8 cellular contexts compared by ENCODE assay signal in the genomic region with DNA sequence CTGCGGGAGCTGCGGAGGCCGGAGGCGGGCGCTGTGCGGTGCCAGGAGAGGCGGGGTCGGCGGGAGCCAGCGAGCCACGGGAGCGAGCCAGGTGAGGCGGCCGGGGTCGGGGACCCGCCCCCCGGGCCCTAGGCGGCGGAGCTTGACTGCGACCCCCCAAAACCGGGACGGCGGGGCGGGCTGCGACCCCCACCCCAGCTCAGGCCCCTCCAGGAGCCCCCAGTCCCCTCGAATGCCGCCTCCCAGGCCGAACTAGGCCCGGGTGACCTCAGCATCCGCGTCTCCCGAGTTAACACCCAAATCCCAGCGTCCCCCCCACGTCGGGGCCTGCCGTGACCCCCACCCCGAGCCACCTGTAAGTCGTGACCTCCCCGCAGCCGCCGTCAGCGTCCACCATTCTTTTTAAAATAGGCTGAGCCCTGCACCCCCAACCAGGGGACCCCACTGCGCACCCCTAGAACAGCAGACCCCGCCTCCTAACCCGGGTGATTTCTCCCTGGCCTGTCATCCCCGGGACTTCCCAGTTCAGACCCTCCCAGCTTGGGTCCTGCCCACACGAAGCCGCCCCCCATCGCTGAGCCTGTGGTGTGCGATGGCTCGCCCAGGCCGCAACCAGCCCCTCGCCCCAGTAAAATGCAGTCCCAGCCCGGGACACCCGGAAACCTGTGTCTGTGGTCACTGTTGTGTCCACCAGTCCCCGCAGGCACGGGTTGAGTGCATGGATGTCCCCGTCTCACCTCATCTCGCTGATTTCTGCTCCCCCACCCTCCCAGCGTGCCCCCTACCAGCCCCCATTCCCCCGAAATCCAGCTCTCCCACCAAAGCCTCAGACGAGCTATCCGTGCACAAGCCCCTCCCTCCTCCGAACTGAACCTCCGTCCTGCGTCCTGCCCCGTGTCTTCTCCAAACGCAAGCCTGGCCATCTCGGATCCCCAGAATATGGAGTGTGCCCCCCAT. TPM values are rescaled to one million over a fixed set of nuclear protein-coding genes. Genes with fewer than 3 reads are reported as not detected.
A peak's percentile ranks its signal among the peaks of the same experiment; 100 is the strongest.
DNase-seq lines count a peak whose midpoint lies in the region; ATAC-seq and TF ChIP-seq lines count a peak whose summit lies in the region.

No MANE protein-coding gene starts in this region.

- TF ChIP-seq CTCF in PC-9 (conservative IDR thresholded peaks at IDR 0.05), result no peak
- TF ChIP-seq CTCF in MCF 10A (IDR thresholded peaks at IDR 0.05; ENCODE audit: unreplicated experiment), result no peak

- no peaks in the 10 kb centered on the region for H3K9me2 ChIP-seq in PC-9 (ENCODE audit: insufficient read depth)

- H3K4me3 Mint-ChIP-seq in CD4-positive, alpha-beta memory T cell, result peak overlapping the region; percentile 87 to 94 (median 90)
- peak overlapping the region; percentile 83 for H3K4me3 Mint-ChIP-seq in MCF 10A (ENCODE audit: unreplicated experiment)

- peak; percentile 12 for ATAC-seq in GM21529 (IDR thresholded peaks at IDR 0.05; ENCODE audit: unreplicated experiment)

- peaks cover 48% of the 10 kb centered on the region for H3K4me1 ChIP-seq in CD4-positive, alpha-beta memory T cell (ENCODE audit: insufficient read depth, low read length)
- H3K4me1 ChIP-seq in PC-9 (replicated peaks; ENCODE audit: insufficient read depth), result 0 out of 2 replicates have a peak, but pooled peaks cover 10% of the 10 kb centered on the region

- H3K27me3 Mint-ChIP-seq in CD4-positive, alpha-beta memory T cell, result no peaks in the 10 kb centered on the region
- H3K27me3 Mint-ChIP-seq in MCF 10A (ENCODE audit: insufficient read depth, unreplicated experiment), result no peaks in the 10 kb centered on the region

- peaks cover 3% of the 10 kb centered on the region for H3K36me3 ChIP-seq in CD4-positive, alpha-beta memory T cell (ENCODE audit: insufficient read depth, low read length)
- no peaks in the 10 kb centered on the region for H3K36me3 ChIP-seq in PC-9 (ENCODE audit: low read depth)

- peaks cover 48% of the 10 kb centered on the region for H3K79me2 ChIP-seq in PC-9 (ENCODE audit: low read depth)

- no TSS peak for BruUV-seq in PC-9 (replicated peaks; lab: Mats Ljungman, UMichigan)
- BruUV-seq in MCF 10A (replicated peaks; lab: Mats Ljungman, UMichigan), result no TSS peak

- POLR2A ChIA-PET in CD4-positive, alpha-beta memory T cell (lab: Charles Lee; ENCODE audit: partially characterized antibody), result interaction anchor here (0.6 to 1.7 kb wide), 7 partner anchors 9 to 72 kb away, joined by 3 to 6 read pairs (median 4); no protein-coding TSS in a partner anchor
- POLR2A ChIA-PET in PC-9 (lab: Charles Lee; ENCODE audit: unreplicated experiment), result interaction anchor here (0.7 kb wide), 1 partner anchor 230 kb away, joined by 3 read pairs; no protein-coding TSS in a partner anchor
- POLR2A ChIA-PET in MCF 10A (lab: Yijun Ruan, JAX), result interaction anchor here (0.7 to 1.0 kb wide), 5 partner anchors 32 to 1854 kb away, joined by 3 to 4 read pairs (median 3); partner anchors contain the start of genes DAPK3, MFSD12 and TCF3

- CTCF ChIA-PET in CD4-positive, alpha-beta memory T cell (lab: Charles Lee; ENCODE audit: partially characterized antibody), result no interaction called here
- CTCF ChIA-PET in PC-9 (lab: Charles Lee), result interaction anchor here (0.6 kb wide), 2 partner anchors 202 to 619 kb away, joined by 3 read pairs; no protein-coding TSS in a partner anchor
- CTCF ChIA-PET in MCF 10A (lab: Yijun Ruan, JAX), result no interaction called here

- H3K36me3 Mint-ChIP-seq in CD4-positive, alpha-beta memory T cell, result peaks cover 6 to 27% of the 10 kb centered on the region in 2 donors
- peaks cover 6% of the 10 kb centered on the region for H3K36me3 Mint-ChIP-seq in MCF 10A (ENCODE audit: insufficient read depth, unreplicated experiment)

- peak overlapping the region; percentile 84 to 97 (median 94) for H3K27ac Mint-ChIP-seq in CD4-positive, alpha-beta memory T cell
- H3K27ac Mint-ChIP-seq in MCF 10A (ENCODE audit: low read depth, unreplicated experiment), result peak overlapping the region; percentile 97

- H3K27me3 ChIP-seq in CD4-positive, alpha-beta memory T cell (ENCODE audit: insufficient read depth, low read length), result no peaks in the 10 kb centered on the region
- H3K27me3 ChIP-seq in PC-9 (ENCODE audit: insufficient read depth, low read depth), result no peaks in the 10 kb centered on the region

- intact Hi-C loops in CD4-positive, alpha-beta memory T cell (cut with micrococcal nuclease), result loop anchor here (1.0 to 5.0 kb wide), 4 partner anchors 48 to 121 kb away; partner anchors contain the start of gene HMG20B
- intact Hi-C loops in PC-9 (cut with micrococcal nuclease; ENCODE audit: unreplicated experiment) (no loop called here), MCF 10A (cut with micrococcal nuclease) (no loop called here)

- peak overlapping the region; percentile 91 for H3K27ac ChIP-seq in CD4-positive, alpha-beta memory T cell (ENCODE audit: low read depth, low read length)
- H3K27ac ChIP-seq in PC-9, result no peak overlapping the region

- H3F3A ChIP-seq in PC-9 (ENCODE audit: insufficient read depth, low read depth), result peaks cover 12% of the 10 kb centered on the region; the same call in 1 of the 2 replicates

- peak overlapping the region; percentile 47 to 75 for H3K4me3 ChIP-seq in CD4-positive, alpha-beta memory T cell (ENCODE audit: low read length in 2 of 2)
- H3K4me3 ChIP-seq in PC-9, result peak overlapping the region; percentile 68

- H3K9me3 Mint-ChIP-seq in CD4-positive, alpha-beta memory T cell, result peaks cover 0 to 2% (median 0%) of the 10 kb centered on the region in 8 donors
- H3K9me3 Mint-ChIP-seq in MCF 10A (ENCODE audit: unreplicated experiment), result no peaks in the 10 kb centered on the region

- peaks cover 30 to 67% (median 46%) of the 10 kb centered on the region in 4 donors for H3K4me1 Mint-ChIP-seq in CD4-positive, alpha-beta memory T cell
- peaks cover 19% of the 10 kb centered on the region for H3K4me1 Mint-ChIP-seq in MCF 10A (ENCODE audit: insufficient read depth, unreplicated experiment)

- peak overlapping the region; percentile 70 for H2AFZ ChIP-seq in PC-9

- peak; percentile 22 to 67 (median 27) for DNase-seq in CD4-positive, alpha-beta memory T cell
- no peak for DNase-seq in PC-9
- DNase-seq in MCF 10A (ENCODE audit: unreplicated experiment), result peak; percentile 25
- peak; percentile 37 for DNase-seq in kidney tubule cell (ENCODE audit: low spot score)
- DNase-seq in stimulated activated CD8-positive, alpha-beta memory T cell treated with anti-CD3 and anti-CD28 coated beads, Interleukin-12 subunit alpha, Interleukin-12 subunit beta, amount 100 ng/mL, for 4 hours (ENCODE audit: low read depth), result peak; percentile 19
- no peak for DNase-seq in epidermal melanocyte (ENCODE audit: insufficient read length, low spot score)
- DNase-seq in SKM-1 (lab: John Stamatoyannopoulos, UW; ENCODE audit: unreplicated experiment), result no peak

- no peaks in the 10 kb centered on the region for H3K9me3 ChIP-seq in CD4-positive, alpha-beta memory T cell (ENCODE audit: control insufficient read depth in 1 of 2, low read length in 2 of 2)
- no peaks in the 10 kb centered on the region for H3K9me3 ChIP-seq in PC-9 (ENCODE audit: insufficient read depth, low read depth)

- H4K20me1 ChIP-seq in PC-9 (ENCODE audit: insufficient read depth), result peaks cover 16% of the 10 kb centered on the region

- peak overlapping the region; percentile 82 for H3K4me2 ChIP-seq in PC-9

RNA-seq across cellular contexts. Expression of gene FZR1, which starts 0.6 kb away (rescaled TPM):
- 10 to 100 TPM; 73.3 to 73.7 TPM for total RNA-seq in CD4-positive, alpha-beta memory T cell
- polyA plus RNA-seq in CD4-positive, alpha-beta memory T cell, result 10 to 100 TPM in 1 of 2 donors, 1 to 10 TPM in 1; 7.1 to 16.0 TPM
- total RNA-seq in PC-9 (2021), result 57.0 and 60.4 TPM in 2 replicates
- total RNA-seq in MCF 10A (2022), result 46.4 and 48.9 TPM in 2 replicates

RNA-seq across cellular contexts. Expression of gene DOHH, which starts 6.2 kb away (rescaled TPM):
- total RNA-seq in CD4-positive, alpha-beta memory T cell, result 1 to 10 TPM; 8.3 TPM
- polyA plus RNA-seq in CD4-positive, alpha-beta memory T cell, result 10 to 100 TPM in 1 of 2 donors, 1 to 10 TPM in 1; 3.1 to 13.0 TPM
- 7.7 and 11.7 TPM in 2 replicates for total RNA-seq in PC-9 (2021)
- 14.9 and 16.3 TPM in 2 replicates for total RNA-seq in MCF 10A (2022)

RNA-seq across cellular contexts. Expression of gene SMIM44, which starts 23.4 kb away (rescaled TPM):
- not detected for total RNA-seq in CD4-positive, alpha-beta memory T cell
- polyA plus RNA-seq in CD4-positive, alpha-beta memory T cell, result not detected
- total RNA-seq in PC-9 (2021), result not detected in 2 replicates
- not detected in 2 replicates for total RNA-seq in MCF 10A (2022)

RNA-seq across cellular contexts. Expression of gene SMIM24, which starts 26.3 kb away (rescaled TPM):
- total RNA-seq in CD4-positive, alpha-beta memory T cell, result not detected
- not detected for polyA plus RNA-seq in CD4-positive, alpha-beta memory T cell
- total RNA-seq in PC-9 (2021) (not detected in 2 replicates), MCF 10A (2022) (not detected in 2 replicates)

RNA-seq across cellular contexts. Expression of gene TEKTIP1, which starts 32.3 kb away (rescaled TPM):
- total RNA-seq in CD4-positive, alpha-beta memory T cell, result 10 to 100 TPM in 1 of 2 experiments, 1 to 10 TPM in 1; 8.1 to 10.6 TPM
- polyA plus RNA-seq in CD4-positive, alpha-beta memory T cell, result under 1 TPM in 1 of 2 donors, not detected in 1; 0.55 TPM
- total RNA-seq in PC-9 (2021) (4.7 and 4.9 TPM in 2 replicates), MCF 10A (2022) (0.49 and 1.0 TPM in 2 replicates)

Comparison
In these comparisons a context has a peak if more than half of its experiments do, and no peak if none do; other contexts are left out.
1. DNase-seq: peak in CD4-positive, alpha-beta memory T cell (5 of 5), MCF 10A (single experiment), kidney tubule cell (single experiment) and stimulated activated CD8-positive, alpha-beta memory T cell treated with anti-CD3 and anti-CD28 coated beads, Interleukin-12 subunit alpha, Interleukin-12 subunit beta, amount 100 ng/mL, for 4 hours (single experiment); none in PC-9 (0 of 2), epidermal melanocyte (single experiment) and SKM-1 (single experiment).